ENCODE assay signal across 6 cellular contexts in the genomic region with DNA sequence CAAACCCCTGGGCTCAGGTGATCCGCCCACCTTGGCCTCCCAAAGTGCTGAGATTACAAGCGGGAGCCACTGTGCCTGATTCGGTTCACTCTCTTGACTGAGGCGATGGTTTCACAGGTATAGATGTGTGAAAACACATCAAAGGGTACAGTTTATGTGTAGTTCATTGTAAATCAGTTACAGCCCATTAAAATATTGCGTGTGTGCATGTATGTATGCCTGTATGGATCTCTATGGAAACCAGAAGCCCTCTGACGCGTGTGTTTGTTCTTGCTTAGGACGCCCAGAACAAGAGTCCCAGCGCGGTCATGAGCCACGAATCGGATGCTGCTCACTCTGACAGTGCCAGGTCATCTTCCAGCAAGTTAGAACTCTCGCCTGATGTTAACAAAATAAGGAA. TPM values are rescaled to one million over a fixed set of nuclear protein-coding genes. Genes with fewer than 3 reads are reported as not detected.
"Had no signal": no experiment of that assay in that cellular context is flagged by ENCODE, and none has a peak within 500 bp of the region (broad histone marks: within the 10 kb centered on the region; RNA-seq: fewer than 3 reads in every experiment).

No MANE protein-coding gene starts in this region.

RNA-seq across cellular contexts. Expression of a gene that starts 35.5 kb away (rescaled TPM):
- total RNA-seq: esophagus squamous epithelium, glomerular endothelial cell, kidney epithelial cell, left cardiac atrium, left ventricle myocardium superior, mesenteric fat pad had no signal
